In genomic region chr2:69041214-69041613, GRCh38 we compare ENCODE assay signal across 31 cellular contexts.
"Had no signal": no experiment of that assay in that cellular context is flagged by ENCODE, and none has a peak within 500 bp of the region (broad histone marks: within the 10 kb centered on the region; RNA-seq: fewer than 3 reads in every experiment).

No MANE protein-coding gene starts in this region.

- H3K9me3 ChIP-seq: body of pancreas, lower lobe of right lung, sigmoid colon, stomach, suprapubic skin, vagina had no signal

- H3K36me3 ChIP-seq: vagina had no signal

- H3K4me1 Mint-ChIP-seq: activated naive CD8-positive, alpha-beta T cell treated with anti-CD3 and anti-CD28 coated beads, Interleukin-2, amount 10 ng/mL, durations not matched to agents 7 days and 5 days; naive B cell; stimulated activated memory B cell treated with anti-CD40 and anti-IgM and Interleukin-4, amounts not matched to agents 10 μg/mL and 1 μg/mL and 100 μg/mL, for 72 hours had no signal

- DNase-seq: activated CD4-positive, alpha-beta T cell treated with anti-CD3 and anti-CD28 coated beads, Interleukin-2, amount 50 U/mL, for 48 hours; activated CD8-positive, alpha-beta memory T cell treated with anti-CD3 and anti-CD28 coated beads, Interleukin-2, amount 50 U/mL, for 48 hours; activated effector memory CD4-positive, alpha-beta T cell treated with Interleukin-2 at 50 U/mL for 16 hours; activated naive CD4-positive, alpha-beta T cell treated with anti-CD3 and anti-CD28 coated beads for 36 hours; activated naive CD8-positive, alpha-beta T cell treated with anti-CD3 and anti-CD28 coated beads, Interleukin-2, amount 10 ng/mL, durations not matched to agents 7 days and 5 days; activated T-cell treated with anti-CD3 and anti-CD28 coated beads, Interleukin-2, amount 50 U/mL, for 4 hours; amygdala; caudate nucleus; dorsolateral prefrontal cortex; effector memory CD8-positive, alpha-beta T cell; foreskin fibroblast; islet precursor cell; left colon; lower lobe of right lung; mesendoderm; naive B cell; nucleus accumbens; sigmoid colon; stimulated activated CD4-positive, alpha-beta T cell treated with anti-CD3 and anti-CD28 coated beads, Interleukin-15, amount 100 ng/mL, for 24 hours; stomach; T1000 had no signal

- H3K27me3 ChIP-seq: body of pancreas, dorsolateral prefrontal cortex, sigmoid colon, stomach, suprapubic skin, vagina had no signal

- H3K27ac ChIP-seq: body of pancreas, dorsolateral prefrontal cortex, lower lobe of right lung, parathyroid adenoma, sigmoid colon, stomach, suprapubic skin, vagina had no signal

- H3K4me3 Mint-ChIP-seq: activated naive CD4-positive, alpha-beta T cell treated with anti-CD3 and anti-CD28 coated beads for 36 hours; activated naive CD8-positive, alpha-beta T cell treated with anti-CD3 and anti-CD28 coated beads, Interleukin-2, amount 10 ng/mL, durations not matched to agents 7 days and 5 days; activated T-cell treated with anti-CD3 and anti-CD28 coated beads, Interleukin-2, amount 50 U/mL, for 4 hours; effector memory CD8-positive, alpha-beta T cell; naive B cell; stimulated activated memory B cell treated with anti-CD40 and anti-IgM and Interleukin-4, amounts not matched to agents 10 μg/mL and 1 μg/mL and 100 μg/mL, for 72 hours; T-helper 1 cell treated with Interleukin-12 subunit alpha and Interleukin-12 subunit beta and Interleukin-4 antibody, amounts not matched to agents 30 μg/mL and 1 μg/mL, for 36 hours; type B pancreatic cell; WTC11 had no signal

- H3K4me3 ChIP-seq: body of pancreas, dorsolateral prefrontal cortex, lower lobe of right lung, sigmoid colon, smooth muscle cell, stomach, suprapubic skin, vagina had no signal

- H3K27me3 Mint-ChIP-seq: type B pancreatic cell had no signal

- H3K79me2 ChIP-seq: parathyroid adenoma had no signal

- H2AFZ ChIP-seq: parathyroid adenoma had no signal

- H3K4me2 ChIP-seq: smooth muscle cell had no signal

- H3K36me3 Mint-ChIP-seq: activated naive CD8-positive, alpha-beta T cell treated with anti-CD3 and anti-CD28 coated beads, Interleukin-2, amount 10 ng/mL, durations not matched to agents 7 days and 5 days; naive B cell; stimulated activated memory B cell treated with anti-CD40 and anti-IgM and Interleukin-4, amounts not matched to agents 10 μg/mL and 1 μg/mL and 100 μg/mL, for 72 hours had no signal

- H3K27ac Mint-ChIP-seq: activated naive CD4-positive, alpha-beta T cell treated with anti-CD3 and anti-CD28 coated beads for 36 hours; activated naive CD8-positive, alpha-beta T cell treated with anti-CD3 and anti-CD28 coated beads, Interleukin-2, amount 10 ng/mL, durations not matched to agents 7 days and 5 days; effector memory CD8-positive, alpha-beta T cell; stimulated activated memory B cell treated with anti-CD40 and anti-IgM and Interleukin-4, amounts not matched to agents 10 μg/mL and 1 μg/mL and 100 μg/mL, for 72 hours; T-helper 1 cell treated with Interleukin-12 subunit alpha and Interleukin-12 subunit beta and Interleukin-4 antibody, amounts not matched to agents 30 μg/mL and 1 μg/mL, for 36 hours; type B pancreatic cell; WTC11 had no signal

- ATAC-seq: activated T-cell treated with anti-CD3 and anti-CD28 coated beads, Interleukin-2, amount 50 U/mL, for 4 hours; body of pancreas; effector memory CD8-positive, alpha-beta T cell; esophagus mucosa; left colon; lower lobe of right lung; stimulated activated memory B cell treated with anti-CD40 and anti-IgM and Interleukin-4, amounts not matched to agents 10 μg/mL and 1 μg/mL and 100 μg/mL, for 72 hours; WTC11 had no signal

- H3K9me3 Mint-ChIP-seq: activated naive CD4-positive, alpha-beta T cell treated with anti-CD3 and anti-CD28 coated beads for 36 hours; activated naive CD8-positive, alpha-beta T cell treated with anti-CD3 and anti-CD28 coated beads, Interleukin-2, amount 10 ng/mL, durations not matched to agents 7 days and 5 days; activated T-cell treated with anti-CD3 and anti-CD28 coated beads, Interleukin-2, amount 50 U/mL, for 4 hours; effector memory CD8-positive, alpha-beta T cell; naive B cell; stimulated activated memory B cell treated with anti-CD40 and anti-IgM and Interleukin-4, amounts not matched to agents 10 μg/mL and 1 μg/mL and 100 μg/mL, for 72 hours; T-helper 1 cell treated with Interleukin-12 subunit alpha and Interleukin-12 subunit beta and Interleukin-4 antibody, amounts not matched to agents 30 μg/mL and 1 μg/mL, for 36 hours; type B pancreatic cell; WTC11 had no signal

- H3K9ac ChIP-seq: parathyroid adenoma had no signal
